In genomic region chr2:218873359-218874194, GRCh38 we compare ENCODE assay signal across 1 cellular context.
TF ChIP-seq lines count a peak whose summit lies in the region.

No MANE protein-coding gene starts in this region.

TF ChIP-seq in H1, 55 proteins besides CTCF, POLR2A, EP300 and RAD21:
- TF ChIP-seq SUZ12 (IDR thresholded peaks at IDR 0.05; ENCODE audit: low read length) (peak; percentile 100), SIRT6 (IDR thresholded peaks at IDR 0.05; ENCODE audit: low read length) (no peak), RNF2 (IDR thresholded peaks at IDR 0.05; ENCODE audit: borderline replicate concordance, low read depth, low read length, missing control alignments, poor library complexity, severe bottlenecking) (peak; percentile 83), KDM1A (IDR thresholded peaks at IDR 0.05; ENCODE audit: borderline replicate concordance, low read length) (no peak), TCF12 (IDR thresholded peaks at IDR 0.05; ENCODE audit: low read depth, low read length) (no peak), SIN3A (conservative IDR thresholded peaks at IDR 0.05 in 1 of 2, IDR thresholded peaks at IDR 0.05 in 1 of 2; ENCODE audit: low read depth in 1 of 2, low read length in 2 of 2) (no peak), E2F6 (IDR thresholded peaks at IDR 0.05) (no peak), CTBP2 (IDR thresholded peaks at IDR 0.05; ENCODE audit: borderline replicate concordance, insufficient read depth, insufficient read length, low read length) (peak; percentile 37), BCL11A (IDR thresholded peaks at IDR 0.05; ENCODE audit: low read depth in 2 of 2, low read length in 2 of 2) (no peak), EZH2 (IDR thresholded peaks at IDR 0.05; ENCODE audit: low read depth, low read length, severe bottlenecking) (peak; percentile 100), TAF1 (IDR thresholded peaks at IDR 0.05; ENCODE audit: low read depth, low read length) (no peak), CBX5 (IDR thresholded peaks at IDR 0.05; ENCODE audit: low read depth, low read length) (no peak), MAFK (IDR thresholded peaks at IDR 0.05; ENCODE audit: low read depth, low read length) (no peak)
TF ChIP-seq in H1: peak in this region for 4.
